31 cellular contexts compared by ENCODE assay signal in genomic region chr3:61545716-61546115, GRCh38. TPM values are rescaled to one million over a fixed set of nuclear protein-coding genes. Genes with fewer than 3 reads are reported as not detected.
"Had no signal": no experiment of that assay in that cellular context is flagged by ENCODE, and none has a peak within 500 bp of the region (broad histone marks: within the 10 kb centered on the region; RNA-seq: fewer than 3 reads in every experiment).

No MANE protein-coding gene starts in this region.

- H3K27ac ChIP-seq: adrenal gland, body of pancreas, epithelial cell of prostate, esophagus squamous epithelium had no signal

- H3K4me1 ChIP-seq: adrenal gland, body of pancreas had no signal

- H3K9me3 ChIP-seq: adrenal gland, body of pancreas, esophagus squamous epithelium had no signal

- FAIRE-seq: colon, endometrium, endothelial cell of umbilical vein, frontal cortex had no signal

- ATAC-seq: activated CD4-positive, alpha-beta T cell treated with anti-CD3 and anti-CD28 coated beads for 36 hours; activated CD8-positive, alpha-beta memory T cell treated with anti-CD3 and anti-CD28 coated beads, Interleukin-2, amount 10 ng/mL, durations not matched to agents 7 days and 5 days; activated CD8-positive, alpha-beta T cell treated with anti-CD3 and anti-CD28 coated beads, Interleukin-2, amount 10 ng/mL, durations not matched to agents 7 days and 5 days; activated naive CD8-positive, alpha-beta T cell treated with anti-CD3 and anti-CD28 coated beads, Interleukin-2, amount 50 U/mL, for 24 hours; body of pancreas had no signal

- H3K27me3 ChIP-seq: adrenal gland, body of pancreas had no signal

- DNase-seq: activated CD4-positive, alpha-beta memory T cell treated with anti-CD3 and anti-CD28 coated beads for 36 hours; activated CD4-positive, alpha-beta T cell treated with anti-CD3 and anti-CD28 coated beads for 36 hours; activated CD4-positive, alpha-beta T cell treated with anti-CD3 and anti-CD28 coated beads, Interleukin-2, amount 10 ng/mL, durations not matched to agents 24 days and 14 days; activated CD4-positive, CD25-positive, alpha-beta regulatory T cell; activated CD4-positive, CD25-positive, alpha-beta regulatory T cell treated with anti-CD3 and anti-CD28 coated beads, Interleukin-2, amount 50 U/mL, for 72 hours; activated CD8-positive, alpha-beta memory T cell treated with anti-CD3 and anti-CD28 coated beads, Interleukin-2, amount 10 ng/mL, durations not matched to agents 7 days and 5 days; activated CD8-positive, alpha-beta memory T cell treated with anti-CD3 and anti-CD28 coated beads, Interleukin-2, amount 50 U/mL, for 4 hours; activated CD8-positive, alpha-beta T cell treated with anti-CD3 and anti-CD28 coated beads, Interleukin-2, amount 10 ng/mL, durations not matched to agents 7 days and 5 days; activated effector memory CD4-positive, alpha-beta T cell treated with anti-CD3 and anti-CD28 coated beads, Interleukin-2, amount 50 U/mL, for 16 hours; activated naive CD4-positive, alpha-beta T cell treated with anti-CD3 and anti-CD28 coated beads for 36 hours; activated naive CD8-positive, alpha-beta T cell treated with anti-CD3 and anti-CD28 coated beads for 36 hours; activated naive CD8-positive, alpha-beta T cell treated with anti-CD3 and anti-CD28 coated beads, Interleukin-2, amount 50 U/mL, for 24 hours; activated T-cell treated with anti-CD3 and anti-CD28 coated beads, Interleukin-2, amount 50 U/mL, for 1 hour; activated T-cell treated with anti-CD3 and anti-CD28 coated beads, Interleukin-2, amount 50 U/mL, for 48 hours; adrenal gland; amygdala; aorta; body of pancreas; caudate nucleus; cortex of kidney; dermis blood vessel endothelial cell; effector CD4-positive, alpha-beta T cell; esophagus squamous epithelium; head of caudate nucleus; T-helper 2 cell had no signal

- H3K4me3 ChIP-seq: adrenal gland, body of pancreas, esophagus squamous epithelium had no signal

- H3K36me3 ChIP-seq: adrenal gland, esophagus squamous epithelium had no signal

RNA-seq across cellular contexts. Expression of gene PTPRG, which starts 15.7 kb away (rescaled TPM):
- total RNA-seq: activated CD8-positive, alpha-beta memory T cell treated with anti-CD3 and anti-CD28 coated beads for 36 hours; activated CD8-positive, alpha-beta T cell treated with anti-CD3 and anti-CD28 coated beads, Interleukin-2, amount 10 ng/mL, durations not matched to agents 7 days and 5 days had no signal
